8 cellular contexts compared by ENCODE assay signal in the genomic region with DNA sequence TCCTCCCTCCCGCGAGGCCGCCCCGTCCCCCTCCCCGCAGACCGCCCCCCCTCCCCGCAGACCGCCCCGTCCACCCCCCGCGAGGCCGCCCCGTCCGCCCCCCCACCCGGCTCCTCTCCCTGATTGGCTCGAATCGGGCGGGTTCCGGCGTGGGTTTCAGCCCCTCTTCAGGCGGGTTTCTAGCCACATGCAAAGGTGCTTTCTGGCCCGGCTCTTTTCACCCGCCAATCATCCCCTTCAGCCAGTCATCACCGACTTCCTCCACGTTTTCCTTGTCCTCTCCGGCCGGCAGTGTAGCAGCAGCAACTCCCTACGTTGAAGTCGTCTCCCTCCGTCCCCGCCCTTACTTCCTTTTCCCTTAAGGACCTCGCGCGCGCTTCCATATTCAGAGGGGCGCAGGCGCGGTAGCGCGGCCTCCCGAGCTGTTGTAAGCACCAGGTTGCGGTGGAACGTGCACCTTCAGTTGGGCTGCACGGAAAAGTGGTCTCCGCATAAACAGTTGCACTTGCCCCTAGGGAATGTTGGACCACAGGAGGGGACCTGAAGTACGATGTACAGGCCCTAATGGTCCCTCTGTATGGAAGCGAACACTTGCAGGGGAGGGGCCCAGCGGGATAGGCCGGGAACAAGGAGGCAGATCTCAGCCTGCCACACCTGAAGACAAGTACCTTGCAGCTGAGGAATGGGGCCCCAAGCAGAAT. TPM values are rescaled to one million over a fixed set of nuclear protein-coding genes. Genes with fewer than 3 reads are reported as not detected.
DNase-seq lines count a peak whose midpoint lies in the region; ATAC-seq, FAIRE-seq and TF ChIP-seq lines count a peak whose summit lies in the region.

No MANE protein-coding gene starts in this region.

- peaks cover 0 to 14% (median 10%) of the 10 kb centered on the region in 4 donors for H3K4me1 ChIP-seq in sigmoid colon

- TF ChIP-seq POLR2A in GM18526 (IDR thresholded peaks at IDR 0.05; ENCODE audit: extremely low read depth, insufficient read length) (peak; percentile 85), sigmoid colon (IDR thresholded peaks at IDR 0.05) (peak; percentile 58 to 85)

- peak; percentile 94 for DNase-seq in A172 (ENCODE audit: low spot score)
- peak; percentile 99 for DNase-seq in NCI-H2107 (lab: John Stamatoyannopoulos, UW)
- DNase-seq in iPS DF 4.7 (ENCODE audit: extremely low read depth, low spot score) = peak; percentile 95
- peak; percentile 98 for DNase-seq in sigmoid colon

- no peak for TF ChIP-seq EP300 in sigmoid colon (IDR thresholded peaks at IDR 0.05)

- 1% methylated on average over 48 to 49 of the region's 49 CpGs for WGBS in sigmoid colon, 2 donors

- H3K27me3 Mint-ChIP-seq in brain = peaks cover 10% of the 10 kb centered on the region

- peak overlapping the region; percentile 65 to 81 (median 73) for H3K4me3 ChIP-seq in sigmoid colon

- H3K4me1 Mint-ChIP-seq in brain = peaks cover 36% of the 10 kb centered on the region

- no peaks in the 10 kb centered on the region for H3K9me3 ChIP-seq in sigmoid colon

- intact Hi-C loops in sigmoid colon (cut with DNase I) = loop anchor here (1.0 kb wide), 1 partner anchor 49 kb away; no protein-coding TSS in a partner anchor

- peak overlapping the region; percentile 85 to 91 (median 88) for H3K27ac ChIP-seq in sigmoid colon

- peaks cover 0 to 6% (median 3%) of the 10 kb centered on the region in 5 experiments for H3K9me3 Mint-ChIP-seq in brain

- H3K27me3 ChIP-seq in sigmoid colon = no peaks in the 10 kb centered on the region

- FAIRE-seq in TTC549 (lab: Jason Lieb, UNC) = peak; percentile 89

- peak; percentile 82 for ATAC-seq in HG03064 (IDR thresholded peaks at IDR 0.05; ENCODE audit: low read depth, unreplicated experiment)

- H3K4me3 Mint-ChIP-seq in brain = peak overlapping the region; percentile 86 to 98 (median 92)

- H3K36me3 Mint-ChIP-seq in brain = no peaks in the 10 kb centered on the region

- TF ChIP-seq CTCF in brain (conservative IDR thresholded peaks at IDR 0.05) = no peak
- no peak for TF ChIP-seq CTCF in sigmoid colon (IDR thresholded peaks at IDR 0.05)

- H3K27ac Mint-ChIP-seq in brain = peak overlapping the region; percentile 92 to 99 (median 98)

- H3K36me3 ChIP-seq in sigmoid colon = no peaks in the 10 kb centered on the region

RNA-seq across cellular contexts. Expression of gene ESR2, which starts 44.6 kb away (rescaled TPM):
- total RNA-seq in A172 (2014; rRNA removed; shearing (Covaris generic)) = 0.17 TPM in 1 of 2 replicates, not detected in the other
- polyA plus RNA-seq in brain (ENCODE audit: insufficient read depth, low read depth, low replicate concordance) (0.10 TPM), sigmoid colon (under 1 TPM in 1 of 3 donors, not detected in 2; 0.55 TPM)
- total RNA-seq in sigmoid colon = 1 to 10 TPM in 1 of 4 donors, under 1 TPM in 2, not detected in 1; 0.16 to 1.8 (median 0.27) TPM

RNA-seq across cellular contexts. Expression of gene MTHFD1, which starts 49.4 kb away (rescaled TPM):
- 29.6 and 48.2 TPM in 2 replicates for total RNA-seq in A172 (2014; rRNA removed; shearing (Covaris generic))
- polyA plus RNA-seq in brain (ENCODE audit: insufficient read depth, low read depth, low replicate concordance) = 94.8 TPM
- 10 to 100 TPM; 20.5 to 36.0 (median 26.1) TPM for total RNA-seq in sigmoid colon
- polyA plus RNA-seq in sigmoid colon = 10 to 100 TPM; 12.0 to 45.6 (median 16.9) TPM

Comparison
In these comparisons a context has a peak if more than half of its experiments do, and no peak if none do; other contexts are left out.
1. Peak in every context shown above with its lines: DNase-seq, ATAC-seq, H3K4me3 ChIP-seq and H3K27ac ChIP-seq.